9 cellular contexts compared by ENCODE assay signal in the genomic region with DNA sequence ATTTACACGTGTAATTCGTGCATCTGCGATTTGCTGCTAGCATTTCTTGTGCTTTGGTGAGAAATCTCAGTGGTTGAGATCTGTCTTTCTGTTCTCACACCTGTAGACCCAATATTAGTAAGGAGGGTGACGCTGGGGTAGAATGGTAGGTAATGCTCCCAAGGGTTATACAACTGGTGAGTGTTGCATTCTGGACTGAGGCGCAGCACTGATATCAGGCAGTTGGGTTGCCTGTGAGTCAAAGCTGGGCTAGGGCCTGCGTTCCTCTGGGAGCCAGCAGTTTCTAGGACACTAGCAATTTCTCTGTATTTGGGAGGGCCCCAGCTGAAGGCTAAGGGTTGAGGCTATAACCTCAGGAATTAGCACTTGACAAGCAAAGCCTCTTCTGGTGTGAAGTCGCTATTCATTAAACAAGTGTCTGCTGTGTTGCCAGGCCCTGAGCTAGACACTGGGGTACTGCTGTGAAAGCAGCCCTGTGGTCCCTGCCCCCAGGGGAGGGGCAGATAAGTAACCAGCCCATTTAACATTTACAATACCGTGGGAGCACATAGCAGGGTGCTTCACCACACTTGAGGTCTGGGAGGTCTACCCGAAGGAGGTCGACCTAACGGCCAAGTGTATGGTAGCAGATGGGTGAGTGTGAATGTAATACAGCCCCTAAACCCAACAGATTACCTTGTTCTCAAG. TPM values are rescaled to one million over a fixed set of nuclear protein-coding genes. Genes with fewer than 3 reads are reported as not detected.
DNase-seq lines count a peak whose midpoint lies in the region; ATAC-seq, FAIRE-seq and TF ChIP-seq lines count a peak whose summit lies in the region.
"Had no signal": no experiment of that assay in that cellular context is flagged by ENCODE, and none has a peak within 500 bp of the region (broad histone marks: within the 10 kb centered on the region; RNA-seq: fewer than 3 reads in every experiment).

No MANE protein-coding gene starts in this region.

- no peaks in the 10 kb centered on the region for H3K9me3 ChIP-seq in GM12878 (replicated peaks; ENCODE audit: control insufficient read depth, insufficient read depth, low read length)
- H3K9me3 ChIP-seq in psoas muscle, result no peaks in the 10 kb centered on the region
- H3K9me3 ChIP-seq in suprapubic skin, result no peaks in the 10 kb centered on the region

- TF ChIP-seq EP300 in GM12878 (IDR thresholded peaks at IDR 0.05; ENCODE audit: borderline replicate concordance in 1 of 2, control insufficient read depth in 1 of 2, low read depth in 2 of 2, low read length in 2 of 2) (no peak), suprapubic skin (IDR thresholded peaks at IDR 0.05) (no peak)

- intact Hi-C loops in GM12878 (cut with micrococcal nuclease; ENCODE audit: unreplicated experiment), result no loop called here
- intact Hi-C loops in psoas muscle (cut with DNase I), result no loop called here

- peaks cover 2 to 10% of the 10 kb centered on the region in 2 experiments for H3K36me3 ChIP-seq in GM12878 (ENCODE audit: control insufficient read depth in 2 of 2, insufficient read depth in 2 of 2, low read length in 1 of 2)
- no peaks in the 10 kb centered on the region for H3K36me3 ChIP-seq in psoas muscle (ENCODE audit: insufficient read depth in 1 of 2, low read depth in 1 of 2)
- no peaks in the 10 kb centered on the region for H3K36me3 ChIP-seq in suprapubic skin

- in situ Hi-C loops in GM12878 (cut with MboI), result no loop called here

- 55% methylated on average over 11 of the region's 11 CpGs for WGBS in GM12878 (ENCODE audit: insufficient coverage, insufficient replicate concordance, low lambda C conversion rate, missing lambda C conversion rate)
- 64 to 74% (median 67%) methylated on average over 11 of the region's 11 CpGs for WGBS in psoas muscle, 3 donors
- WGBS in suprapubic skin, result 86% methylated on average over 11 of the region's 11 CpGs

- DNase-seq in GM12878 (ENCODE audit: low read depth, low spot score) (peak; percentile 43), psoas muscle (peak in 1 of 2 donors; percentile 44), suprapubic skin (ENCODE audit: low spot score in 2 of 2) (no peak), inferior parietal cortex (ENCODE audit: extremely low spot score) (no peak), GM10266 (ENCODE audit: extremely low spot score) (no peak), Ammon's horn (ENCODE audit: low spot score) (no peak)

- H3K9ac ChIP-seq in GM12878 (ENCODE audit: control insufficient read depth, insufficient read depth, low read length), result no peak overlapping the region

- RAD21 ChIA-PET in GM12878 (lab: Charles Lee; ENCODE audit: unreplicated experiment), result interaction anchor here (1.4 kb wide), 1 partner anchor 23 kb away, joined by 5 read pairs; no protein-coding TSS in a partner anchor

- TF ChIP-seq POLR2A in GM12878 (IDR thresholded peaks at IDR 0.05; ENCODE audit: low read depth, low read length), result no peak; the same call in 1 of the 2 replicates
- TF ChIP-seq POLR2A in suprapubic skin (IDR thresholded peaks at IDR 0.05), result no peak

- H3K4me3 ChIP-seq in GM12878 (no peak overlapping the region), psoas muscle (no peak overlapping the region), suprapubic skin (no peak overlapping the region)

- H3K4me1 ChIP-seq in GM12878 (ENCODE audit: control insufficient read depth, insufficient read depth, low read length) (peaks cover 53% of the 10 kb centered on the region), psoas muscle (peaks cover 89% of the 10 kb centered on the region), suprapubic skin (peaks cover 69% of the 10 kb centered on the region)

- H3K79me2 ChIP-seq in GM12878 (ENCODE audit: control insufficient read depth, insufficient read depth, low read length), result peaks cover 95% of the 10 kb centered on the region

- ATAC-seq in GM19395 (IDR thresholded peaks at IDR 0.05; ENCODE audit: unreplicated experiment) (peak; percentile 73), HG03025 (IDR thresholded peaks at IDR 0.05; ENCODE audit: low FRiP score, unreplicated experiment) (peak; percentile 52), GM12878 (peak; percentile 66), psoas muscle (no peak)

- no peaks in the 10 kb centered on the region for H3K27me3 ChIP-seq in GM12878 (replicated peaks in 1 of 2; ENCODE audit: control insufficient read depth in 2 of 2, insufficient read depth in 2 of 2, low read length in 1 of 2)
- H3K27me3 ChIP-seq in psoas muscle (ENCODE audit: insufficient read depth in 3 of 3, low read length in 2 of 3), result no peaks in the 10 kb centered on the region
- no peaks in the 10 kb centered on the region for H3K27me3 ChIP-seq in suprapubic skin

- H3K27ac ChIP-seq in GM12878 (ENCODE audit: control insufficient read depth, insufficient read depth) (peak overlapping the region; percentile 45), psoas muscle (peak overlapping the region; percentile 64), suprapubic skin (no peak overlapping the region)

- POLR2A ChIA-PET in GM12878 (lab: Charles Lee), result interaction anchor here (0.8 kb wide), 1 partner anchor 67 kb away, joined by 3 read pairs; no protein-coding TSS in a partner anchor

- FAIRE-seq in GM12878 (lab: Jason Lieb, UNC), result no peak
- FAIRE-seq: TTC549 had no signal

- SMC1A ChIA-PET in GM12878 (lab: Charles Lee; ENCODE audit: uncharacterized antibody, unreplicated experiment), result interaction anchor here (0.9 to 1.2 kb wide), 2 partner anchors 24 to 127 kb away, joined by 3 to 5 read pairs; no protein-coding TSS in a partner anchor

- H4K20me1 ChIP-seq in GM12878 (ENCODE audit: control insufficient read depth, insufficient read depth), result peaks cover 21% of the 10 kb centered on the region; the same call in 1 of the 2 replicates

- BruUV-seq in GM12878 (replicated peaks; lab: Mats Ljungman, UMichigan), result no TSS peak

- H3K4me2 ChIP-seq in GM12878 (ENCODE audit: control insufficient read depth, insufficient read depth), result peak overlapping the region; percentile 12

- CTCF ChIA-PET in GM12878 (lab: Yijun Ruan, JAX), result no interaction called here

- no peak for TF ChIP-seq RAD21 in GM12878 (IDR thresholded peaks at IDR 0.05; ENCODE audit: insufficient read depth, low read depth, low read length)

- H2AFZ ChIP-seq in GM12878 (ENCODE audit: control insufficient read depth, low read depth, low read length), result no peak overlapping the region

- no peak for TF ChIP-seq CTCF in GM12878 (IDR thresholded peaks at IDR 0.05 in 2 of 3, conservative IDR thresholded peaks at IDR 0.05 in 1 of 3; ENCODE audit: control insufficient read depth in 2 of 3, extremely low read depth in 1 of 3, insufficient read depth in 1 of 3, low read depth in 3 of 3, low read length in 3 of 3)
- TF ChIP-seq CTCF in psoas muscle (IDR thresholded peaks at IDR 0.05), result no peak
- TF ChIP-seq CTCF in suprapubic skin (IDR thresholded peaks at IDR 0.05), result no peak
- no peak for TF ChIP-seq CTCF in GM10266 (IDR thresholded peaks at IDR 0.05; ENCODE audit: control insufficient read depth, insufficient read depth, low read depth, missing control alignments)

TF ChIP-seq in GM12878, 131 proteins besides CTCF, POLR2A, EP300 and RAD21 (continues in another document):
- peak; percentile 84 for TF ChIP-seq MEF2B (IDR thresholded peaks at IDR 0.05; ENCODE audit: partially characterized antibody, poor library complexity, severe bottlenecking)
- TF ChIP-seq MTA3 (IDR thresholded peaks at IDR 0.05; ENCODE audit: borderline replicate concordance, low read length), result peak; percentile 4; the same call in 1 of the 2 replicates
- TF ChIP-seq PAX5 (IDR thresholded peaks at IDR 0.05; ENCODE audit: borderline replicate concordance, low read depth, low read length), result 0 out of 2 replicates have a peak, but pooled peaks have one; percentile 3
- TF ChIP-seq TCF12 (IDR thresholded peaks at IDR 0.05; ENCODE audit: low read depth, low read length), result 0 out of 2 replicates have a peak, but pooled peaks have one; percentile 3

RNA-seq across cellular contexts. Expression of gene LARP1, which starts 28.7 kb away (rescaled TPM):
- 116 and 118 TPM in 2 replicates for total RNA-seq in GM12878 (2013; cell fraction: nucleolus; rRNA removed)
- total RNA-seq in GM12878 (2014; rRNA removed), result 54.0 and 63.2 TPM in 2 replicates
- total RNA-seq in GM12878 (2014; rRNA removed; fragmentation: Illumina TruSeq; extraction: Trizol), result 59.8 and 63.1 TPM in 2 replicates
- 219 and 227 TPM in 2 replicates for total RNA-seq in GM12878 (2021)
- polyA plus RNA-seq in GM12878 (2011; ENCODE audit: low read depth), result 45.4 TPM
- 30.0 and 58.4 TPM in 2 replicates for polyA plus RNA-seq in GM12878 (2011; rRNA removed)
- 42.4 and 55.8 TPM in 2 replicates for polyA plus RNA-seq in GM12878 (2011; cell fraction: cytosol; rRNA removed)
- polyA plus RNA-seq in GM12878 (2011; cell fraction: nucleus; rRNA removed), result 99.6 and 121 TPM in 2 replicates
- polyA plus RNA-seq in GM12878 (2012), result 57.6 and 61.3 TPM in 2 replicates
- 132 and 140 TPM in 2 replicates for polyA plus RNA-seq in GM12878 (2014; fragmentation: Illumina TruSeq; extraction: Trizol)
- 10 to 100 TPM; 22.6 to 39.3 TPM for polyA plus RNA-seq in GM12878 (2014; fragmentation: Nextera tagmentation; extraction: Ambion mirVana)
- polyA plus RNA-seq in GM12878 (2014; rRNA removed), result 83.7 and 90.5 TPM in 2 replicates
- 10 to 100 TPM; 30.0 to 34.3 TPM for polyA plus RNA-seq in GM12878 (2016; fragmentation: Nextera tagmentation; extraction: Ambion mirVana)
- polyA minus RNA-seq in GM12878 (2011; rRNA and poly(A)+ RNA removed), result 67.0 and 86.7 TPM in 2 replicates
- polyA minus RNA-seq in GM12878 (2011; cell fraction: cytosol; rRNA and poly(A)+ RNA removed), result 44.5 and 48.9 TPM in 2 replicates
- 58.8 and 110 TPM in 2 replicates for polyA minus RNA-seq in GM12878 (2011; cell fraction: nucleus; rRNA and poly(A)+ RNA removed)
- total RNA-seq in psoas muscle, result 100 to 1,000 TPM; 105 to 173 (median 162) TPM
- polyA plus RNA-seq in psoas muscle, result 100 to 1,000 TPM in 1 of 3 donors, 10 to 100 TPM in 2; 34.1 to 108 (median 48.4) TPM
- 100 to 1,000 TPM in 3 of 4 donors, 10 to 100 TPM in 1; 98.5 to 127 (median 110) TPM for total RNA-seq in suprapubic skin

Comparison
In these comparisons a context has a peak if more than half of its experiments do, and no peak if none do; other contexts are left out.
1. ATAC-seq: peak in GM19395 (single experiment), HG03025 (single experiment) and GM12878 (single experiment); none in psoas muscle (0 of 4).